ENCODE assay signal across 7 cellular contexts in genomic region chr7:99500637-99501009, GRCh38. TPM values are rescaled to one million over a fixed set of nuclear protein-coding genes. Genes with fewer than 3 reads are reported as not detected.
A peak's percentile ranks its signal among the peaks of the same experiment; 100 is the strongest.
DNase-seq lines count a peak whose midpoint lies in the region; ATAC-seq and TF ChIP-seq lines count a peak whose summit lies in the region.

No MANE protein-coding gene starts in this region.

- TF ChIP-seq CTCF in HL-60 (IDR thresholded peaks at IDR 0.05; ENCODE audit: insufficient read depth, low read length), result no peak

- no peaks in the 10 kb centered on the region for H3K27me3 Mint-ChIP-seq in stimulated activated naive B cell treated with anti-CD40 and anti-IgM and Interleukin-4, amounts not matched to agents 10 μg/mL and 1 μg/mL and 100 μg/mL, for 72 hours

- H3K36me3 Mint-ChIP-seq in activated naive CD4-positive, alpha-beta T cell treated with anti-CD3 and anti-CD28 coated beads, Interleukin-2, amount 50 U/mL, for 72 hours, result peaks cover 53 to 54% of the 10 kb centered on the region in 2 donors
- peaks cover 33 to 36% of the 10 kb centered on the region in 2 donors for H3K36me3 Mint-ChIP-seq in stimulated activated naive B cell treated with anti-CD40 and anti-IgM and Interleukin-4, amounts not matched to agents 10 μg/mL and 1 μg/mL and 100 μg/mL, for 72 hours

- H3K27ac Mint-ChIP-seq in activated naive CD4-positive, alpha-beta T cell treated with anti-CD3 and anti-CD28 coated beads, Interleukin-2, amount 50 U/mL, for 72 hours, result peak overlapping the region; percentile 99 to 100
- H3K27ac Mint-ChIP-seq in stimulated activated naive B cell treated with anti-CD40 and anti-IgM and Interleukin-4, amounts not matched to agents 10 μg/mL and 1 μg/mL and 100 μg/mL, for 72 hours, result peak overlapping the region; percentile 99

- H3K9me3 ChIP-seq in iPS-18a (ENCODE audit: control insufficient read depth, low read depth, low read length), result no peaks in the 10 kb centered on the region

- H3K4me1 ChIP-seq in iPS-18a (ENCODE audit: control insufficient read depth, low read depth, low read length), result peaks cover 3% of the 10 kb centered on the region

- H3K27ac ChIP-seq in HL-60 (replicated peaks), result peak overlapping the region; percentile 88
- H3K27ac ChIP-seq in iPS-18a (ENCODE audit: low read length), result no peak overlapping the region

- H3K27me3 ChIP-seq in HL-60 (ENCODE audit: insufficient read depth, poor library complexity, severe bottlenecking) (no peaks in the 10 kb centered on the region), iPS-18a (ENCODE audit: control insufficient read depth, insufficient read depth, low read length) (no peaks in the 10 kb centered on the region)

- ATAC-seq in activated naive CD4-positive, alpha-beta T cell treated with anti-CD3 and anti-CD28 coated beads, Interleukin-2, amount 50 U/mL, for 72 hours, result no peak
- ATAC-seq in stimulated activated naive B cell treated with anti-CD40 and anti-IgM and Interleukin-4, amounts not matched to agents 10 μg/mL and 1 μg/mL and 100 μg/mL, for 72 hours (replicated peaks), result no peak

- peak overlapping the region; percentile 99 for H3K4me3 ChIP-seq in HL-60 (replicated peaks; ENCODE audit: insufficient read depth, low read length)
- peak overlapping the region; percentile 95 for H3K4me3 ChIP-seq in iPS-18a (ENCODE audit: low read length)

- peak overlapping the region; percentile 83 for H3K9ac ChIP-seq in iPS-18a (ENCODE audit: low read length)

- peak overlapping the region; percentile 91 to 98 for H3K4me3 Mint-ChIP-seq in stimulated activated naive B cell treated with anti-CD40 and anti-IgM and Interleukin-4, amounts not matched to agents 10 μg/mL and 1 μg/mL and 100 μg/mL, for 72 hours

- H3K9me3 Mint-ChIP-seq in activated naive CD4-positive, alpha-beta T cell treated with anti-CD3 and anti-CD28 coated beads, Interleukin-2, amount 50 U/mL, for 72 hours, result peaks cover 7% of the 10 kb centered on the region in 2 donors
- peaks cover 0 to 1% of the 10 kb centered on the region in 2 donors for H3K9me3 Mint-ChIP-seq in stimulated activated naive B cell treated with anti-CD40 and anti-IgM and Interleukin-4, amounts not matched to agents 10 μg/mL and 1 μg/mL and 100 μg/mL, for 72 hours

- no peak for DNase-seq in HL-60 (ENCODE audit: low read depth in 1 of 2, low spot score in 1 of 2)
- DNase-seq in activated naive CD4-positive, alpha-beta T cell treated with anti-CD3 and anti-CD28 coated beads, Interleukin-2, amount 50 U/mL, for 72 hours (ENCODE audit: low spot score in 2 of 2), result no peak
- DNase-seq in stimulated activated naive B cell treated with anti-CD40 and anti-IgM and Interleukin-4, amounts not matched to agents 10 μg/mL and 1 μg/mL and 100 μg/mL, for 72 hours, result no peak
- DNase-seq in COLO668 (lab: John Stamatoyannopoulos, UW; ENCODE audit: unreplicated experiment), result no peak
- DNase-seq in C1 segment of cervical spinal cord (lab: John Stamatoyannopoulos, UW), result no peak
- no peak for DNase-seq in NCI-H146 (lab: John Stamatoyannopoulos, UW)

- peaks cover 16 to 35% of the 10 kb centered on the region in 2 donors for H3K4me1 Mint-ChIP-seq in stimulated activated naive B cell treated with anti-CD40 and anti-IgM and Interleukin-4, amounts not matched to agents 10 μg/mL and 1 μg/mL and 100 μg/mL, for 72 hours

- H3K36me3 ChIP-seq in iPS-18a (ENCODE audit: control insufficient read depth, low read depth, low read length), result no peaks in the 10 kb centered on the region

RNA-seq across cellular contexts. Expression of gene ZNF394, which starts 0.5 kb away (rescaled TPM):
- 10 to 100 TPM; 25.0 to 50.7 TPM for total RNA-seq in activated naive CD4-positive, alpha-beta T cell treated with anti-CD3 and anti-CD28 coated beads, Interleukin-2, amount 50 U/mL, for 72 hours

RNA-seq across cellular contexts. Expression of gene ZKSCAN5, which starts 3.8 kb away (rescaled TPM):
- total RNA-seq in activated naive CD4-positive, alpha-beta T cell treated with anti-CD3 and anti-CD28 coated beads, Interleukin-2, amount 50 U/mL, for 72 hours, result 10 to 100 TPM in 1 of 2 donors, 1 to 10 TPM in 1; 9.6 to 14.0 TPM

RNA-seq across cellular contexts. Expression of gene ZNF789, which starts 27.9 kb away (rescaled TPM):
- total RNA-seq in activated naive CD4-positive, alpha-beta T cell treated with anti-CD3 and anti-CD28 coated beads, Interleukin-2, amount 50 U/mL, for 72 hours, result 10 to 100 TPM; 21.5 to 49.7 TPM

RNA-seq across cellular contexts. Expression of gene ATP5MF, which starts 34.7 kb away (rescaled TPM):
- 100 to 1,000 TPM; 287 to 438 TPM for total RNA-seq in activated naive CD4-positive, alpha-beta T cell treated with anti-CD3 and anti-CD28 coated beads, Interleukin-2, amount 50 U/mL, for 72 hours

RNA-seq across cellular contexts. Expression of gene FAM200A, which starts 51.3 kb away (rescaled TPM):
- total RNA-seq in activated naive CD4-positive, alpha-beta T cell treated with anti-CD3 and anti-CD28 coated beads, Interleukin-2, amount 50 U/mL, for 72 hours, result 1 to 10 TPM; 2.2 to 5.4 TPM
